Comparison of ENCODE assay signal across 1 cellular context in genomic region chr1:9557624-9558023, GRCh38.
TF ChIP-seq lines count a peak whose summit lies in the region.

No MANE protein-coding gene starts in this region.

TF ChIP-seq in K562, 482 proteins besides CTCF, POLR2A, EP300 and RAD21 (continued from another document):
- TF ChIP-seq ZNF277 (CRISPR knock-in tag; IDR thresholded peaks at IDR 0.05; ENCODE audit: borderline replicate concordance) = 0 out of 2 replicates have a peak, but pooled peaks have one; percentile 25
